Comparison of ENCODE assay signal across 13 cellular contexts in the genomic region with DNA sequence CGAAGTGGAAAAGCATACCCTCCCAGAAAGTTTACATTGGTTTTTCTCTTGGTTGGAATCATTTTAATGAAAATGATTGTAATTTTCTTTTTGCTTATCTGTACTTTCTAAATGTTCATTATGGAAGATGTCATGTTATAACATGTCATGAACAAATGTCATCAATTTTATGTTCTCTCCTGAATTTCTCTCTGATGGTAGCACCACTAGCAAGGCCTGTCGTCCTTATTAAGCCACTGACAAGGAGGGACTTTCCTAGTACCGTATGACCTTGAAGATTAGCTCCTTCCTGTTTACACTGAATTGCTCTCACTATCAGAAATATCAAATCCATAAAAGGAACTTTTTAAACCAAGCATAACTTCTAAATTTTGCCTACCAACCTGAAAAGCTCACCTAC.
DNase-seq lines count a peak whose midpoint lies in the region; ATAC-seq and TF ChIP-seq lines count a peak whose summit lies in the region.
"Had no signal": no experiment of that assay in that cellular context is flagged by ENCODE, and none has a peak within 500 bp of the region (broad histone marks: within the 10 kb centered on the region; RNA-seq: fewer than 3 reads in every experiment).

No MANE protein-coding gene starts in this region.

- peak overlapping the region; percentile 34 for H3K27ac Mint-ChIP-seq in activated CD4-positive, alpha-beta T cell treated with anti-CD3 and anti-CD28 coated beads, Interleukin-2, amount 10 ng/mL, durations not matched to agents 7 days and 5 days
- peak overlapping the region; percentile 39 for H3K27ac Mint-ChIP-seq in T-helper 2 cell treated with Interferon-gamma antibody and Interleukin-4, amounts not matched to agents 5 μg/mL and 100 μg/mL, for 36 hours

- H3K36me3 ChIP-seq in neural cell (ENCODE audit: insufficient read depth, low read length) (no peaks in the 10 kb centered on the region), mammary epithelial cell (ENCODE audit: insufficient read depth, low read length) (no peaks in the 10 kb centered on the region)

- dilution Hi-C loops in mammary epithelial cell (cut with HindIII; ENCODE audit: low sequenced_read_pairs) = no loop called here

- WGBS in mammary epithelial cell (ENCODE audit: low coverage, missing lambda C conversion rate) = 86% methylated on average over 3 of the region's 3 CpGs

- no peaks in the 10 kb centered on the region for H3K27me3 Mint-ChIP-seq in activated CD4-positive, alpha-beta T cell treated with anti-CD3 and anti-CD28 coated beads, Interleukin-2, amount 10 ng/mL, durations not matched to agents 7 days and 5 days
- H3K27me3 Mint-ChIP-seq in T-helper 2 cell treated with Interferon-gamma antibody and Interleukin-4, amounts not matched to agents 5 μg/mL and 100 μg/mL, for 36 hours (ENCODE audit: low read depth) = no peaks in the 10 kb centered on the region

- in situ Hi-C loops in mammary epithelial cell (cut with MboI; ENCODE audit: low sequenced_read_pairs in 2 of 2) = no loop called here

- no peak for DNase-seq in activated CD4-positive, alpha-beta T cell treated with anti-CD3 and anti-CD28 coated beads, Interleukin-2, amount 10 ng/mL, durations not matched to agents 7 days and 5 days
- no peak for DNase-seq in activated CD4-positive, alpha-beta T cell treated with anti-CD3 and anti-CD28 coated beads, Interleukin-2, amount 50 U/mL, for 48 hours
- DNase-seq in T-helper 2 cell treated with Interferon-gamma antibody and Interleukin-4, amounts not matched to agents 5 μg/mL and 100 μg/mL, for 36 hours (ENCODE audit: low spot score) = no peak
- DNase-seq in kidney tubule cell (ENCODE audit: low spot score) (no peak), NCI-H446 treated with DMSO at 0.1 percent for 48 hours (lab: John Stamatoyannopoulos, UW) (no peak), mammary epithelial cell (no peak)
- DNase-seq: activated CD4-positive, alpha-beta T cell treated with anti-CD3 and anti-CD28 coated beads for 48 hours; foreskin fibroblast; NCI-H187 treated with DMSO at 0.1 percent for 48 hours had no signal

- peak; percentile 59 for ATAC-seq in GM21825 (IDR thresholded peaks at IDR 0.05; ENCODE audit: unreplicated experiment)

- H3K27ac ChIP-seq in neural cell (ENCODE audit: low read length) (peak overlapping the region; percentile 99), mammary epithelial cell (ENCODE audit: insufficient read depth, low read depth, low read length) (no peak overlapping the region)
- H3K27ac ChIP-seq: RWPE1 had no signal

- intact Hi-C loops in mammary epithelial cell (cut with micrococcal nuclease) = no loop called here

- no peaks in the 10 kb centered on the region for H3K27me3 ChIP-seq in neural cell (ENCODE audit: insufficient read depth, low read depth, low read length)
- H3K27me3 ChIP-seq in mammary epithelial cell (ENCODE audit: insufficient read depth, low read length) = no peaks in the 10 kb centered on the region

- H3K4me1 Mint-ChIP-seq in activated CD4-positive, alpha-beta T cell treated with anti-CD3 and anti-CD28 coated beads, Interleukin-2, amount 10 ng/mL, durations not matched to agents 7 days and 5 days = peaks cover 31% of the 10 kb centered on the region
- H3K4me1 Mint-ChIP-seq in T-helper 2 cell treated with Interferon-gamma antibody and Interleukin-4, amounts not matched to agents 5 μg/mL and 100 μg/mL, for 36 hours (ENCODE audit: low read depth) = peaks cover 26% of the 10 kb centered on the region

- POLR2A ChIA-PET in activated CD4-positive, alpha-beta T cell treated with anti-CD3 and anti-CD28 coated beads, Interleukin-2, amount 10 ng/mL, durations not matched to agents 7 days and 5 days (lab: Charles Lee) = no interaction called here

- no peak overlapping the region for H3K4me3 ChIP-seq in neural cell (ENCODE audit: low read length)
- no peak overlapping the region for H3K4me3 ChIP-seq in mammary epithelial cell (replicated peaks in 1 of 3; ENCODE audit: insufficient read depth in 1 of 3, low read depth in 2 of 3, low read length in 3 of 3)
- H3K4me3 ChIP-seq: skin epidermis had no signal

- TF ChIP-seq RAD21 in neural cell (conservative IDR thresholded peaks at IDR 0.05) = no peak

- H3F3A ChIP-seq in neural cell (ENCODE audit: insufficient read depth, low read length, poor library complexity, severe bottlenecking) = peaks cover 13% of the 10 kb centered on the region

- H3K4me1 ChIP-seq in mammary epithelial cell (ENCODE audit: insufficient read depth, low read length) = peaks cover 11% of the 10 kb centered on the region

- no peaks in the 10 kb centered on the region for H3K9me3 Mint-ChIP-seq in activated CD4-positive, alpha-beta T cell treated with anti-CD3 and anti-CD28 coated beads, Interleukin-2, amount 10 ng/mL, durations not matched to agents 7 days and 5 days
- H3K9me3 Mint-ChIP-seq in T-helper 2 cell treated with Interferon-gamma antibody and Interleukin-4, amounts not matched to agents 5 μg/mL and 100 μg/mL, for 36 hours = no peaks in the 10 kb centered on the region

- H4K20me1 ChIP-seq in neural cell (ENCODE audit: insufficient read depth) = no peaks in the 10 kb centered on the region
- H4K20me1 ChIP-seq in mammary epithelial cell (ENCODE audit: insufficient read depth, low read length) = no peaks in the 10 kb centered on the region

- no peak overlapping the region for H3K4me3 Mint-ChIP-seq in activated CD4-positive, alpha-beta T cell treated with anti-CD3 and anti-CD28 coated beads, Interleukin-2, amount 10 ng/mL, durations not matched to agents 7 days and 5 days
- peak overlapping the region; percentile 15 for H3K4me3 Mint-ChIP-seq in T-helper 2 cell treated with Interferon-gamma antibody and Interleukin-4, amounts not matched to agents 5 μg/mL and 100 μg/mL, for 36 hours

- H2AFZ ChIP-seq in neural cell (ENCODE audit: low read depth, low read length) (no peak overlapping the region), mammary epithelial cell (ENCODE audit: low read depth, low read length) (no peak overlapping the region)

- BruUV-seq in mammary epithelial cell (replicated peaks; lab: Mats Ljungman, UMichigan) = no TSS peak

- CTCF ChIA-PET in activated CD4-positive, alpha-beta T cell treated with anti-CD3 and anti-CD28 coated beads, Interleukin-2, amount 10 ng/mL, durations not matched to agents 7 days and 5 days (lab: Charles Lee) = interaction anchor here (0.5 to 1.1 kb wide), 2 partner anchors 11 to 70 kb away, joined by 3 to 4 read pairs; no protein-coding TSS in a partner anchor
- CTCF ChIA-PET in mammary epithelial cell (lab: Charles Lee; ENCODE audit: low non-redundant PET) = no interaction called here

- no peak overlapping the region for H3K9ac ChIP-seq in neural cell (ENCODE audit: low read length)
- H3K9ac ChIP-seq in mammary epithelial cell (ENCODE audit: insufficient read depth, low read length) = no peak overlapping the region

- no peak for TF ChIP-seq EP300 in neural cell (conservative IDR thresholded peaks at IDR 0.05; ENCODE audit: poor library complexity, severe bottlenecking)

- H3K9me3 ChIP-seq in neural cell (ENCODE audit: low read length) (no peaks in the 10 kb centered on the region), mammary epithelial cell (replicated peaks; ENCODE audit: insufficient read depth, low read length) (no peaks in the 10 kb centered on the region)

- H3K79me2 ChIP-seq in neural cell (replicated peaks; ENCODE audit: insufficient read depth, low read length) (peaks cover 24% of the 10 kb centered on the region), mammary epithelial cell (ENCODE audit: insufficient read depth, low read length) (no peaks in the 10 kb centered on the region)

- H3K9me2 ChIP-seq in neural cell (ENCODE audit: insufficient read depth, low read length) = no peaks in the 10 kb centered on the region

- H3K36me3 Mint-ChIP-seq in activated CD4-positive, alpha-beta T cell treated with anti-CD3 and anti-CD28 coated beads, Interleukin-2, amount 10 ng/mL, durations not matched to agents 7 days and 5 days (ENCODE audit: low read depth) = peaks cover 57% of the 10 kb centered on the region
- H3K36me3 Mint-ChIP-seq in T-helper 2 cell treated with Interferon-gamma antibody and Interleukin-4, amounts not matched to agents 5 μg/mL and 100 μg/mL, for 36 hours (ENCODE audit: low read depth) = peaks cover 16% of the 10 kb centered on the region

- TF ChIP-seq CTCF in neural cell (IDR thresholded peaks at IDR 0.05; ENCODE audit: poor library complexity, severe bottlenecking) (no peak), mammary epithelial cell (conservative IDR thresholded peaks at IDR 0.05 in 1 of 2, IDR thresholded peaks at IDR 0.05 in 1 of 2; ENCODE audit: extremely low read depth in 1 of 2, insufficient read depth in 1 of 2, low read depth in 1 of 2, low read length in 2 of 2) (no peak)

- no peak overlapping the region for H3K4me2 ChIP-seq in neural cell (ENCODE audit: low read length)
- H3K4me2 ChIP-seq in mammary epithelial cell (ENCODE audit: insufficient read depth, low read depth, low read length) = no peak overlapping the region

TF ChIP-seq in neural cell, 6 proteins besides CTCF, POLR2A, EP300 and RAD21 (continues in another document):
- TF ChIP-seq TAF1 (IDR thresholded peaks at IDR 0.05; ENCODE audit: low read depth) = no peak
- TF ChIP-seq, protein P1, sequence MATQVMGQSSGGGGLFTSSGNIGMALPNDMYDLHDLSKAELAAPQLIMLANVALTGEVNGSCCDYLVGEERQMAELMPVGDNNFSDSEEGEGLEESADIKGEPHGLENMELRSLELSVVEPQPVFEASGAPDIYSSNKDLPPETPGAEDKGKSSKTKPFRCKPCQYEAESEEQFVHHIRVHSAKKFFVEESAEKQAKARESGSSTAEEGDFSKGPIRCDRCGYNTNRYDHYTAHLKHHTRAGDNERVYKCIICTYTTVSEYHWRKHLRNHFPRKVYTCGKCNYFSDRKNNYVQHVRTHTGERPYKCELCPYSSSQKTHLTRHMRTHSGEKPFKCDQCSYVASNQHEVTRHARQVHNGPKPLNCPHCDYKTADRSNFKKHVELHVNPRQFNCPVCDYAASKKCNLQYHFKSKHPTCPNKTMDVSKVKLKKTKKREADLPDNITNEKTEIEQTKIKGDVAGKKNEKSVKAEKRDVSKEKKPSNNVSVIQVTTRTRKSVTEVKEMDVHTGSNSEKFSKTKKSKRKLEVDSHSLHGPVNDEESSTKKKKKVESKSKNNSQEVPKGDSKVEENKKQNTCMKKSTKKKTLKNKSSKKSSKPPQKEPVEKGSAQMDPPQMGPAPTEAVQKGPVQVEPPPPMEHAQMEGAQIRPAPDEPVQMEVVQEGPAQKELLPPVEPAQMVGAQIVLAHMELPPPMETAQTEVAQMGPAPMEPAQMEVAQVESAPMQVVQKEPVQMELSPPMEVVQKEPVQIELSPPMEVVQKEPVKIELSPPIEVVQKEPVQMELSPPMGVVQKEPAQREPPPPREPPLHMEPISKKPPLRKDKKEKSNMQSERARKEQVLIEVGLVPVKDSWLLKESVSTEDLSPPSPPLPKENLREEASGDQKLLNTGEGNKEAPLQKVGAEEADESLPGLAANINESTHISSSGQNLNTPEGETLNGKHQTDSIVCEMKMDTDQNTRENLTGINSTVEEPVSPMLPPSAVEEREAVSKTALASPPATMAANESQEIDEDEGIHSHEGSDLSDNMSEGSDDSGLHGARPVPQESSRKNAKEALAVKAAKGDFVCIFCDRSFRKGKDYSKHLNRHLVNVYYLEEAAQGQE (IDR thresholded peaks at IDR 0.05; ENCODE audit: borderline replicate concordance) = no peak
- no peak for TF ChIP-seq SMC3 (conservative IDR thresholded peaks at IDR 0.05; ENCODE audit: poor library complexity)
